In genomic region chr3:9808345-9809037, GRCh38 we compare ENCODE assay signal across 8 cellular contexts. TPM values are rescaled to one million over a fixed set of nuclear protein-coding genes. Genes with fewer than 3 reads are reported as not detected.
DNase-seq lines count a peak whose midpoint lies in the region; ATAC-seq and TF ChIP-seq lines count a peak whose summit lies in the region.

No MANE protein-coding gene starts in this region.

- peaks cover 16% of the 10 kb centered on the region for H3K36me3 ChIP-seq in PC-9 (ENCODE audit: low read depth)

- peak; percentile 64 for TF ChIP-seq CTCF in PC-9 (conservative IDR thresholded peaks at IDR 0.05)

- peak; percentile 59 for ATAC-seq in GM18498 (IDR thresholded peaks at IDR 0.05; ENCODE audit: unreplicated experiment)
- peak; percentile 66 for ATAC-seq in HG03135 (IDR thresholded peaks at IDR 0.05; ENCODE audit: unreplicated experiment)

- H3K79me2 ChIP-seq in PC-9 (ENCODE audit: low read depth) = no peaks in the 10 kb centered on the region

- H3F3A ChIP-seq in PC-9 (ENCODE audit: insufficient read depth, low read depth) = peaks cover 36% of the 10 kb centered on the region

- H3K9me3 Mint-ChIP-seq in activated T-helper 2 cell treated with anti-CD3 and anti-CD28 coated beads, Interferon-gamma antibody, Interleukin-2, Interleukin-4, amounts not matched to agents 10 μg/mL and 5 μg/mL and 100 μg/mL, durations not matched to agents 14 hours and 24 hours and 36 hours = no peaks in the 10 kb centered on the region

- intact Hi-C loops in PC-9 (cut with micrococcal nuclease; ENCODE audit: unreplicated experiment) = loop anchor here (10.0 kb wide), 1 partner anchor 304 kb away; no protein-coding TSS in a partner anchor
- intact Hi-C loops in activated T-helper 2 cell treated with anti-CD3 and anti-CD28 coated beads, Interferon-gamma antibody, Interleukin-2, Interleukin-4, amounts not matched to agents 10 μg/mL and 5 μg/mL and 100 μg/mL, durations not matched to agents 14 hours and 24 hours and 36 hours (cut with micrococcal nuclease) = loop anchor here (5.0 kb wide), 2 partner anchors 41 to 56 kb away; partner anchors contain the start of gene CAMK1

- peaks cover 19% of the 10 kb centered on the region for H3K4me1 ChIP-seq in PC-9 (replicated peaks; ENCODE audit: insufficient read depth)

- peak overlapping the region; percentile 85 for H3K27ac Mint-ChIP-seq in activated T-helper 2 cell treated with anti-CD3 and anti-CD28 coated beads, Interferon-gamma antibody, Interleukin-2, Interleukin-4, amounts not matched to agents 10 μg/mL and 5 μg/mL and 100 μg/mL, durations not matched to agents 14 hours and 24 hours and 36 hours

- DNase-seq in ACHN (peak; percentile 51), PC-9 (peak; percentile 29 to 54), germinal center (ENCODE audit: low spot score) (peak; percentile 51), OCI-M2 (lab: John Stamatoyannopoulos, UW; ENCODE audit: unreplicated experiment) (no peak)
- DNase-seq in activated T-helper 2 cell treated with anti-CD3 and anti-CD28 coated beads, Interferon-gamma antibody, Interleukin-2, Interleukin-4, amounts not matched to agents 10 μg/mL and 5 μg/mL and 100 μg/mL, durations not matched to agents 14 hours and 24 hours and 36 hours (ENCODE audit: low spot score) = peak; percentile 39
- peak; percentile 61 for DNase-seq in stimulated activated CD4-positive, alpha-beta T cell treated with anti-CD3 and anti-CD28 coated beads, Interleukin-1b, Interleukin-23, amount 100 ng/mL, for 48 hours

- POLR2A ChIA-PET in PC-9 (lab: Charles Lee; ENCODE audit: unreplicated experiment) = interaction anchor here (0.5 to 0.7 kb wide), 2 partner anchors 62 to 301 kb away, joined by 3 to 5 read pairs; no protein-coding TSS in a partner anchor

- H3K9me2 ChIP-seq in PC-9 (ENCODE audit: insufficient read depth) = no peaks in the 10 kb centered on the region

- H3K27me3 ChIP-seq in PC-9 (ENCODE audit: insufficient read depth, low read depth) = no peaks in the 10 kb centered on the region

- H3K4me1 Mint-ChIP-seq in activated T-helper 2 cell treated with anti-CD3 and anti-CD28 coated beads, Interferon-gamma antibody, Interleukin-2, Interleukin-4, amounts not matched to agents 10 μg/mL and 5 μg/mL and 100 μg/mL, durations not matched to agents 14 hours and 24 hours and 36 hours (ENCODE audit: low read depth) = peaks cover 35% of the 10 kb centered on the region

- H3K4me3 Mint-ChIP-seq in activated T-helper 2 cell treated with anti-CD3 and anti-CD28 coated beads, Interferon-gamma antibody, Interleukin-2, Interleukin-4, amounts not matched to agents 10 μg/mL and 5 μg/mL and 100 μg/mL, durations not matched to agents 14 hours and 24 hours and 36 hours (ENCODE audit: low read depth) = no peak overlapping the region

- H3K27ac ChIP-seq in PC-9 = peak overlapping the region; percentile 62

- H3K9me3 ChIP-seq in PC-9 (ENCODE audit: insufficient read depth, low read depth) = no peaks in the 10 kb centered on the region

- peaks cover 79% of the 10 kb centered on the region for H3K36me3 Mint-ChIP-seq in activated T-helper 2 cell treated with anti-CD3 and anti-CD28 coated beads, Interferon-gamma antibody, Interleukin-2, Interleukin-4, amounts not matched to agents 10 μg/mL and 5 μg/mL and 100 μg/mL, durations not matched to agents 14 hours and 24 hours and 36 hours (ENCODE audit: low read depth)

- 0 out of 2 replicates have a peak, but pooled peaks cover 7% of the 10 kb centered on the region for H4K20me1 ChIP-seq in PC-9 (ENCODE audit: insufficient read depth)

- H3K4me3 ChIP-seq in PC-9 = no peak overlapping the region

- in situ Hi-C loops in ACHN (cut with HindIII; ENCODE audit: low pct_ligation_motif_present, low pct_unique_long_range_greater_than_20kb, low sequenced_read_pairs) = no loop called here

- no peak overlapping the region for H2AFZ ChIP-seq in PC-9

- peak overlapping the region; percentile 95; the same call in 1 of the 2 replicates for H3K4me2 ChIP-seq in PC-9

- CTCF ChIA-PET in PC-9 (lab: Charles Lee) = interaction anchor here (0.5 kb wide), 1 partner anchor 304 kb away, joined by 4 read pairs; no protein-coding TSS in a partner anchor

- no peaks in the 10 kb centered on the region for H3K27me3 Mint-ChIP-seq in activated T-helper 2 cell treated with anti-CD3 and anti-CD28 coated beads, Interferon-gamma antibody, Interleukin-2, Interleukin-4, amounts not matched to agents 10 μg/mL and 5 μg/mL and 100 μg/mL, durations not matched to agents 14 hours and 24 hours and 36 hours (ENCODE audit: low read depth)

- BruUV-seq in PC-9 (replicated peaks; lab: Mats Ljungman, UMichigan) = no TSS peak

RNA-seq across cellular contexts. Expression of gene TTLL3, which starts 1.6 kb away (rescaled TPM):
- total RNA-seq in PC-9 (2021) = 21.7 and 35.8 TPM in 2 replicates
- 51.0 and 56.5 TPM in 2 replicates for total RNA-seq in activated T-helper 2 cell treated with anti-CD3 and anti-CD28 coated beads, Interferon-gamma antibody, Interleukin-2, Interleukin-4, amounts not matched to agents 10 μg/mL and 5 μg/mL and 100 μg/mL, durations not matched to agents 14 hours and 24 hours and 36 hours

RNA-seq across cellular contexts. Expression of gene ARPC4, which starts 15.6 kb away (rescaled TPM):
- 114 and 127 TPM in 2 replicates for total RNA-seq in PC-9 (2021)
- total RNA-seq in activated T-helper 2 cell treated with anti-CD3 and anti-CD28 coated beads, Interferon-gamma antibody, Interleukin-2, Interleukin-4, amounts not matched to agents 10 μg/mL and 5 μg/mL and 100 μg/mL, durations not matched to agents 14 hours and 24 hours and 36 hours = 253 and 268 TPM in 2 replicates

RNA-seq across cellular contexts. Expression of gene TADA3, which starts 16.2 kb away (rescaled TPM):
- total RNA-seq in PC-9 (2021) = 72.4 and 99.1 TPM in 2 replicates
- 86.6 and 89.2 TPM in 2 replicates for total RNA-seq in activated T-helper 2 cell treated with anti-CD3 and anti-CD28 coated beads, Interferon-gamma antibody, Interleukin-2, Interleukin-4, amounts not matched to agents 10 μg/mL and 5 μg/mL and 100 μg/mL, durations not matched to agents 14 hours and 24 hours and 36 hours

RNA-seq across cellular contexts. Expression of gene RPUSD3, which starts 35.3 kb away (rescaled TPM):
- 53.2 and 57.7 TPM in 2 replicates for total RNA-seq in PC-9 (2021)
- 70.0 and 71.1 TPM in 2 replicates for total RNA-seq in activated T-helper 2 cell treated with anti-CD3 and anti-CD28 coated beads, Interferon-gamma antibody, Interleukin-2, Interleukin-4, amounts not matched to agents 10 μg/mL and 5 μg/mL and 100 μg/mL, durations not matched to agents 14 hours and 24 hours and 36 hours

RNA-seq across cellular contexts. Expression of gene CAMK1, which starts 38.7 kb away (rescaled TPM):
- 2.0 and 3.1 TPM in 2 replicates for total RNA-seq in PC-9 (2021)
- total RNA-seq in activated T-helper 2 cell treated with anti-CD3 and anti-CD28 coated beads, Interferon-gamma antibody, Interleukin-2, Interleukin-4, amounts not matched to agents 10 μg/mL and 5 μg/mL and 100 μg/mL, durations not matched to agents 14 hours and 24 hours and 36 hours = 113 and 116 TPM in 2 replicates
